Comparison of ENCODE assay signal across 23 cellular contexts in genomic region chr15:50810128-50810527, GRCh38.
"Had no signal": no experiment of that assay in that cellular context is flagged by ENCODE, and none has a peak within 500 bp of the region (broad histone marks: within the 10 kb centered on the region; RNA-seq: fewer than 3 reads in every experiment).

No MANE protein-coding gene starts in this region.

- H3K9me3 ChIP-seq: esophagus squamous epithelium, gastrocnemius medialis, lower lobe of right lung, psoas muscle, sigmoid colon, stomach, thyroid gland, vagina had no signal

- H3K4me1 Mint-ChIP-seq: naive thymus-derived CD8-positive, alpha-beta T cell; nephron progenitor cell; stimulated activated effector memory CD8-positive, alpha-beta T cell treated with anti-CD3 and anti-CD28 coated beads, Interleukin-12 subunit alpha, Interleukin-12 subunit beta, amount 100 ng/mL, for 72 hours had no signal

- H3K27me3 ChIP-seq: esophagus squamous epithelium, gastrocnemius medialis, sigmoid colon, stomach, thyroid gland, vagina had no signal

- ATAC-seq: gastrocnemius medialis; left ventricle myocardium superior; lower lobe of right lung; naive thymus-derived CD8-positive, alpha-beta T cell; psoas muscle; right cardiac atrium; stimulated activated effector memory CD8-positive, alpha-beta T cell treated with anti-CD3 and anti-CD28 coated beads, Interleukin-12 subunit alpha, Interleukin-12 subunit beta, amount 100 ng/mL, for 72 hours had no signal

- H3K27me3 Mint-ChIP-seq: dendritic cell treated with granulocyte-macrophage colony-stimulating factor and Interleukin-4, amounts not matched to agents 40 ng/mL and 50 ng/mL, for 4 days had no signal

- H3K9me3 Mint-ChIP-seq: dendritic cell treated with granulocyte-macrophage colony-stimulating factor and Interleukin-4, amounts not matched to agents 40 ng/mL and 50 ng/mL, for 4 days; naive thymus-derived CD8-positive, alpha-beta T cell; nephron progenitor cell; stimulated activated effector memory CD8-positive, alpha-beta T cell treated with anti-CD3 and anti-CD28 coated beads, Interleukin-12 subunit alpha, Interleukin-12 subunit beta, amount 100 ng/mL, for 72 hours had no signal

- DNase-seq: effector CD8-positive, alpha-beta T cell; erythroblast; esophagus squamous epithelium; gastrocnemius medialis; head of caudate nucleus; left ventricle myocardium superior; lower lobe of right lung; naive thymus-derived CD8-positive, alpha-beta T cell; nephron progenitor cell; nucleus accumbens; posterior cingulate gyrus; psoas muscle; right cardiac atrium; sigmoid colon; stimulated activated CD4-positive, alpha-beta T cell treated with anti-CD3 and anti-CD28 coated beads, Interleukin-2, amount 100 ng/mL, for 24 hours; stimulated activated CD4-positive, alpha-beta T cell treated with anti-CD3 and anti-CD28 coated beads, Interleukin-4, amount 100 ng/mL, for 24 hours; stimulated activated naive CD4-positive, alpha-beta T cell treated with Interleukin-2 at 50 U/mL for 16 hours; stomach; thyroid gland; trophoblast cell had no signal

- H3K36me3 Mint-ChIP-seq: naive thymus-derived CD8-positive, alpha-beta T cell; stimulated activated effector memory CD8-positive, alpha-beta T cell treated with anti-CD3 and anti-CD28 coated beads, Interleukin-12 subunit alpha, Interleukin-12 subunit beta, amount 100 ng/mL, for 72 hours had no signal

- H3K4me3 Mint-ChIP-seq: dendritic cell treated with granulocyte-macrophage colony-stimulating factor and Interleukin-4, amounts not matched to agents 40 ng/mL and 50 ng/mL, for 4 days; naive thymus-derived CD8-positive, alpha-beta T cell; nephron progenitor cell; stimulated activated effector memory CD8-positive, alpha-beta T cell treated with anti-CD3 and anti-CD28 coated beads, Interleukin-12 subunit alpha, Interleukin-12 subunit beta, amount 100 ng/mL, for 72 hours had no signal

- H3K4me3 ChIP-seq: esophagus squamous epithelium, gastrocnemius medialis, lower lobe of right lung, psoas muscle, sigmoid colon, stomach, thyroid gland, vagina had no signal

- H3K36me3 ChIP-seq: esophagus squamous epithelium, gastrocnemius medialis, lower lobe of right lung, sigmoid colon, stomach, thyroid gland, vagina had no signal

- H3K27ac ChIP-seq: esophagus squamous epithelium, gastrocnemius medialis, lower lobe of right lung, psoas muscle, sigmoid colon, stomach, thyroid gland, vagina had no signal

- H3K27ac Mint-ChIP-seq: dendritic cell treated with granulocyte-macrophage colony-stimulating factor and Interleukin-4, amounts not matched to agents 40 ng/mL and 50 ng/mL, for 4 days; naive thymus-derived CD8-positive, alpha-beta T cell; nephron progenitor cell; stimulated activated effector memory CD8-positive, alpha-beta T cell treated with anti-CD3 and anti-CD28 coated beads, Interleukin-12 subunit alpha, Interleukin-12 subunit beta, amount 100 ng/mL, for 72 hours had no signal

- H3K4me1 ChIP-seq: gastrocnemius medialis, lower lobe of right lung, psoas muscle, sigmoid colon, stomach, thyroid gland, vagina had no signal
